In the genomic region with DNA sequence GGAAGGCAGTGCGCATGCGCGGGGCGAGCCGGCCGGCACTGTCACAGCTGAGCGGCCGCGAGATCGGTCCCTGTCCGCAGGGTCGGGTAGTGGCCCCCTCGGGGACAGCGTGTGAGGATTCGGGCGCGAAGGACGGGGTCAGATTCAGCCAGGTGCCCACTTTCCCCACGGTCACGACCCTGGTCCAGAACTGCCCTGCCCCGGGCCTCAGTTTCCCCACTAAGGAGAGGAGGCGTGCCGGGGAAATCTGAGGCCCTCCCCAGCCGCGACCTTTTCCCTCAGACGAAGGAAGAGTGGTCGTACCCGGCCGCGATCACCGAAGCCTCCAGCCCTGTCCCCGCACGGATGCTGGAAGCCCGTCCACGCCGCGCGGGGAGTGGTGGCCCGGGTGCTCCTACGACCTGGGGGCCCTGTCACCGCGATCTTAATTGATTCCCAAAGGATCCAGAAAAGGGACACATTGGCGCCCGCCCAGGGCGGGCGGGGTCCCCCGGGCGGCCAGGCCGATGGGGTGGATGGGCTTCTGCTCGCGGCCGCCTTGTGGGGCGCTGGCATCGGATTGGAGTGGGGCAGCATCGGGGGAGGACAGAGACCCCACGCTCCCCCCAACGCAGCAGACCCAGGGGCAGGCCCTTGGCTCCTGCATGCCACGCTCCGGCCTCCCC, we compare ENCODE assay signal across 8 cellular contexts. TPM values are rescaled to one million over a fixed set of nuclear protein-coding genes. Genes with fewer than 3 reads are reported as not detected.
A peak's percentile ranks its signal among the peaks of the same experiment; 100 is the strongest.
DNase-seq lines count a peak whose midpoint lies in the region; ATAC-seq, FAIRE-seq and TF ChIP-seq lines count a peak whose summit lies in the region.

No MANE protein-coding gene starts in this region.

- no peak for TF ChIP-seq RAD21 in neural cell (conservative IDR thresholded peaks at IDR 0.05)

- H3K79me2 ChIP-seq in neural cell (replicated peaks; ENCODE audit: insufficient read depth, low read length), result no peaks in the 10 kb centered on the region

- TF ChIP-seq EP300 in neural cell (conservative IDR thresholded peaks at IDR 0.05; ENCODE audit: poor library complexity, severe bottlenecking), result no peak

- H3K4me3 Mint-ChIP-seq in CD4-positive, alpha-beta memory T cell, result peak overlapping the region; percentile 76 to 89 (median 84)

- intact Hi-C loops in CD4-positive, alpha-beta memory T cell (cut with micrococcal nuclease), result no loop called here

- FAIRE-seq in D721Med (lab: Jason Lieb, UNC), result no peak

- TF ChIP-seq CTCF in NB4 (IDR thresholded peaks at IDR 0.05; ENCODE audit: low read depth, low read length) (no peak), neural cell (IDR thresholded peaks at IDR 0.05; ENCODE audit: poor library complexity, severe bottlenecking) (no peak), D721Med (IDR thresholded peaks at IDR 0.05; ENCODE audit: insufficient read depth, missing control alignments) (no peak)

- no peaks in the 10 kb centered on the region for H3F3A ChIP-seq in neural cell (ENCODE audit: insufficient read depth, low read length, poor library complexity, severe bottlenecking)

- ATAC-seq in GM21360 (IDR thresholded peaks at IDR 0.05; ENCODE audit: unreplicated experiment), result no peak

- CTCF ChIA-PET in CD4-positive, alpha-beta memory T cell (lab: Charles Lee; ENCODE audit: partially characterized antibody), result interaction anchor here (1.6 kb wide), 1 partner anchor 70 kb away, joined by 5 read pairs; no protein-coding TSS in a partner anchor

- TF ChIP-seq POLR2A in NB4 (IDR thresholded peaks at IDR 0.05; ENCODE audit: extremely low read depth, insufficient read length), result no peak

- peak overlapping the region; percentile 65 for H3K9ac ChIP-seq in endocrine pancreas (ENCODE audit: control insufficient read depth, insufficient read depth, low read length)
- H3K9ac ChIP-seq in neural cell (ENCODE audit: low read length), result peak overlapping the region; percentile 77

- H3K27ac ChIP-seq in CD4-positive, alpha-beta memory T cell (ENCODE audit: low read depth, low read length), result peak overlapping the region; percentile 51
- peak overlapping the region; percentile 36 for H3K27ac ChIP-seq in neural cell (ENCODE audit: low read length)

- peak overlapping the region in 4 of 7 donors; percentile 10 to 83 (median 42) for H3K27ac Mint-ChIP-seq in CD4-positive, alpha-beta memory T cell

- H3K4me3 ChIP-seq in CD4-positive, alpha-beta memory T cell (ENCODE audit: low read length in 2 of 2), result peak overlapping the region; percentile 14 to 69
- peak overlapping the region; percentile 34 for H3K4me3 ChIP-seq in NB4 (ENCODE audit: low read depth, low read length)
- no peak overlapping the region for H3K4me3 ChIP-seq in endocrine pancreas (ENCODE audit: control insufficient read depth, insufficient read depth, low read length)
- peak overlapping the region; percentile 94 for H3K4me3 ChIP-seq in neural cell (ENCODE audit: low read length)

- POLR2A ChIA-PET in CD4-positive, alpha-beta memory T cell (lab: Charles Lee; ENCODE audit: partially characterized antibody), result no interaction called here

- no peaks in the 10 kb centered on the region for H3K27me3 ChIP-seq in CD4-positive, alpha-beta memory T cell (ENCODE audit: insufficient read depth, low read length)
- H3K27me3 ChIP-seq in endocrine pancreas (ENCODE audit: control insufficient read depth, insufficient read depth, low read length) (no peaks in the 10 kb centered on the region), neural cell (ENCODE audit: insufficient read depth, low read depth, low read length) (no peaks in the 10 kb centered on the region)

- H3K36me3 ChIP-seq in CD4-positive, alpha-beta memory T cell (ENCODE audit: insufficient read depth, low read length), result no peaks in the 10 kb centered on the region
- H3K36me3 ChIP-seq in endocrine pancreas (ENCODE audit: control insufficient read depth, insufficient read depth, low read length), result no peaks in the 10 kb centered on the region
- H3K36me3 ChIP-seq in neural cell (ENCODE audit: insufficient read depth, low read length), result no peaks in the 10 kb centered on the region

- peak overlapping the region; percentile 80 for H2AFZ ChIP-seq in neural cell (ENCODE audit: low read depth, low read length)

- H3K9me3 Mint-ChIP-seq in CD4-positive, alpha-beta memory T cell, result no peaks in the 10 kb centered on the region

- H3K36me3 Mint-ChIP-seq in CD4-positive, alpha-beta memory T cell, result no peaks in the 10 kb centered on the region

- H3K4me1 ChIP-seq in CD4-positive, alpha-beta memory T cell (ENCODE audit: insufficient read depth, low read length), result no peaks in the 10 kb centered on the region
- H3K4me1 ChIP-seq in endocrine pancreas (ENCODE audit: control insufficient read depth, insufficient read depth, low read length), result no peaks in the 10 kb centered on the region

- H3K9me3 ChIP-seq in CD4-positive, alpha-beta memory T cell (ENCODE audit: control insufficient read depth in 1 of 2, low read length in 2 of 2), result no peaks in the 10 kb centered on the region
- H3K9me3 ChIP-seq in endocrine pancreas (ENCODE audit: control insufficient read depth, low read length), result no peaks in the 10 kb centered on the region
- no peaks in the 10 kb centered on the region for H3K9me3 ChIP-seq in neural cell (ENCODE audit: low read length)

- no peak for DNase-seq in CD4-positive, alpha-beta memory T cell
- DNase-seq in NB4 (ENCODE audit: low read depth) (no peak), HPDE6-E6E7 (ENCODE audit: extremely low spot score) (no peak), midbrain (lab: John Stamatoyannopoulos, UW) (no peak), D721Med (ENCODE audit: insufficient read length, low spot score) (no peak)

- H3K27me3 Mint-ChIP-seq in CD4-positive, alpha-beta memory T cell, result no peaks in the 10 kb centered on the region

- peaks cover 3 to 9% (median 4%) of the 10 kb centered on the region in 4 donors for H3K4me1 Mint-ChIP-seq in CD4-positive, alpha-beta memory T cell

- H4K20me1 ChIP-seq in neural cell (ENCODE audit: insufficient read depth), result no peaks in the 10 kb centered on the region

- peak overlapping the region; percentile 48 for H3K4me2 ChIP-seq in neural cell (ENCODE audit: low read length)

- H3K9me2 ChIP-seq in neural cell (ENCODE audit: insufficient read depth, low read length), result no peaks in the 10 kb centered on the region

TF ChIP-seq in neural cell, 6 proteins besides CTCF, POLR2A, EP300 and RAD21:
- TF ChIP-seq TAF1 (IDR thresholded peaks at IDR 0.05; ENCODE audit: low read depth) (no peak), MXI1 (conservative IDR thresholded peaks at IDR 0.05; ENCODE audit: poor library complexity, severe bottlenecking) (no peak), SMC3 (conservative IDR thresholded peaks at IDR 0.05; ENCODE audit: poor library complexity) (peak; percentile 37), POLR2AphosphoS5 (IDR thresholded peaks at IDR 0.05) (peak; percentile 75), EZH2 (IDR thresholded peaks at IDR 0.05; ENCODE audit: borderline replicate concordance, insufficient read depth, low read length, poor library complexity, severe bottlenecking) (no peak)
- TF ChIP-seq, protein P1, sequence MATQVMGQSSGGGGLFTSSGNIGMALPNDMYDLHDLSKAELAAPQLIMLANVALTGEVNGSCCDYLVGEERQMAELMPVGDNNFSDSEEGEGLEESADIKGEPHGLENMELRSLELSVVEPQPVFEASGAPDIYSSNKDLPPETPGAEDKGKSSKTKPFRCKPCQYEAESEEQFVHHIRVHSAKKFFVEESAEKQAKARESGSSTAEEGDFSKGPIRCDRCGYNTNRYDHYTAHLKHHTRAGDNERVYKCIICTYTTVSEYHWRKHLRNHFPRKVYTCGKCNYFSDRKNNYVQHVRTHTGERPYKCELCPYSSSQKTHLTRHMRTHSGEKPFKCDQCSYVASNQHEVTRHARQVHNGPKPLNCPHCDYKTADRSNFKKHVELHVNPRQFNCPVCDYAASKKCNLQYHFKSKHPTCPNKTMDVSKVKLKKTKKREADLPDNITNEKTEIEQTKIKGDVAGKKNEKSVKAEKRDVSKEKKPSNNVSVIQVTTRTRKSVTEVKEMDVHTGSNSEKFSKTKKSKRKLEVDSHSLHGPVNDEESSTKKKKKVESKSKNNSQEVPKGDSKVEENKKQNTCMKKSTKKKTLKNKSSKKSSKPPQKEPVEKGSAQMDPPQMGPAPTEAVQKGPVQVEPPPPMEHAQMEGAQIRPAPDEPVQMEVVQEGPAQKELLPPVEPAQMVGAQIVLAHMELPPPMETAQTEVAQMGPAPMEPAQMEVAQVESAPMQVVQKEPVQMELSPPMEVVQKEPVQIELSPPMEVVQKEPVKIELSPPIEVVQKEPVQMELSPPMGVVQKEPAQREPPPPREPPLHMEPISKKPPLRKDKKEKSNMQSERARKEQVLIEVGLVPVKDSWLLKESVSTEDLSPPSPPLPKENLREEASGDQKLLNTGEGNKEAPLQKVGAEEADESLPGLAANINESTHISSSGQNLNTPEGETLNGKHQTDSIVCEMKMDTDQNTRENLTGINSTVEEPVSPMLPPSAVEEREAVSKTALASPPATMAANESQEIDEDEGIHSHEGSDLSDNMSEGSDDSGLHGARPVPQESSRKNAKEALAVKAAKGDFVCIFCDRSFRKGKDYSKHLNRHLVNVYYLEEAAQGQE (IDR thresholded peaks at IDR 0.05; ENCODE audit: borderline replicate concordance), result no peak

RNA-seq across cellular contexts. Expression of a gene that starts 57.7 kb away (rescaled TPM):
- not detected for total RNA-seq in CD4-positive, alpha-beta memory T cell
- not detected for polyA plus RNA-seq in CD4-positive, alpha-beta memory T cell
- not detected in 2 replicates for polyA plus RNA-seq in neural cell
- polyA minus RNA-seq in neural cell, result not detected in 2 replicates
